In genomic region chr10:33618196-33618595, GRCh38 we compare ENCODE assay signal across 27 cellular contexts.
"Had no signal": no experiment of that assay in that cellular context is flagged by ENCODE, and none has a peak within 500 bp of the region (broad histone marks: within the 10 kb centered on the region; RNA-seq: fewer than 3 reads in every experiment).

No MANE protein-coding gene starts in this region.

- H3K27me3 Mint-ChIP-seq: naive B cell had no signal

- H3K27ac Mint-ChIP-seq: activated naive CD8-positive, alpha-beta T cell treated with anti-CD3 and anti-CD28 coated beads for 36 hours; endodermal cell; naive B cell; T-helper 2 cell treated with Interferon-gamma antibody and Interleukin-4, amounts not matched to agents 5 μg/mL and 100 μg/mL, for 36 hours had no signal

- H3K4me1 Mint-ChIP-seq: activated naive CD8-positive, alpha-beta T cell treated with anti-CD3 and anti-CD28 coated beads for 36 hours; naive B cell had no signal

- H3K36me3 Mint-ChIP-seq: activated naive CD8-positive, alpha-beta T cell treated with anti-CD3 and anti-CD28 coated beads for 36 hours; naive B cell had no signal

- ATAC-seq: heart left ventricle, left colon had no signal

- H3K27me3 ChIP-seq: heart left ventricle, right lobe of liver, testis, vagina had no signal

- H3K9me3 ChIP-seq: right lobe of liver, testis, vagina had no signal

- DNase-seq: activated CD4-positive, alpha-beta T cell treated with anti-CD3 and anti-CD28 coated beads for 4 hours; activated CD4-positive, alpha-beta T cell treated with anti-CD3 and anti-CD28 coated beads, Interleukin-2, amount 50 U/mL, for 48 hours; activated CD4-positive, CD25-positive, alpha-beta regulatory T cell; activated CD8-positive, alpha-beta memory T cell treated with anti-CD3 and anti-CD28 coated beads, Interleukin-2, amount 50 U/mL, for 48 hours; activated naive CD4-positive, alpha-beta T cell treated with Interleukin-2 at 50 U/mL for 16 hours; activated naive CD8-positive, alpha-beta T cell treated with anti-CD3 and anti-CD28 coated beads for 36 hours; activated T-cell treated with anti-CD3 and anti-CD28 coated beads, Interleukin-2, amount 50 U/mL, for 48 hours; amniotic stem cell; cerebellar nuclear complex; endodermal cell; heart left ventricle; islet precursor cell; left colon; naive B cell; occipital lobe; right lobe of liver; stimulated activated CD4-positive, alpha-beta T cell treated with anti-CD3 and anti-CD28 coated beads, Interleukin-15, amount 100 ng/mL, for 24 hours; stimulated activated CD4-positive, alpha-beta T cell treated with anti-CD3 and anti-CD28 coated beads, Interleukin-2, amount 100 ng/mL, for 48 hours; stimulated activated CD8-positive, alpha-beta memory T cell treated with anti-CD3 and anti-CD28 coated beads, Interleukin-4, amount 100 ng/mL, for 48 hours; stimulated activated naive CD4-positive, alpha-beta T cell; testis; trophoblast cell had no signal

- H3K36me3 ChIP-seq: heart left ventricle, right lobe of liver, vagina had no signal

- H3K27ac ChIP-seq: coronary artery, heart left ventricle, right lobe of liver, skin epidermis, testis, vagina had no signal

- H3K9me3 Mint-ChIP-seq: activated naive CD8-positive, alpha-beta T cell treated with anti-CD3 and anti-CD28 coated beads for 36 hours; T-helper 2 cell treated with Interferon-gamma antibody and Interleukin-4, amounts not matched to agents 5 μg/mL and 100 μg/mL, for 36 hours had no signal

- H3K4me3 Mint-ChIP-seq: activated naive CD8-positive, alpha-beta T cell treated with anti-CD3 and anti-CD28 coated beads for 36 hours; endodermal cell; naive B cell; T-helper 2 cell treated with Interferon-gamma antibody and Interleukin-4, amounts not matched to agents 5 μg/mL and 100 μg/mL, for 36 hours had no signal

- H3K4me1 ChIP-seq: right lobe of liver, testis, vagina had no signal

- H3K4me3 ChIP-seq: coronary artery, heart left ventricle, lung, right lobe of liver, skin epidermis, testis, vagina had no signal
